Comparison of ENCODE assay signal across 16 cellular contexts in genomic region chr20:13991955-13992354, GRCh38. TPM values are rescaled to one million over a fixed set of nuclear protein-coding genes. Genes with fewer than 3 reads are reported as not detected.
"Had no signal": no experiment of that assay in that cellular context is flagged by ENCODE, and none has a peak within 500 bp of the region (broad histone marks: within the 10 kb centered on the region; RNA-seq: fewer than 3 reads in every experiment).

No MANE protein-coding gene starts in this region.

RNA-seq across cellular contexts. Expression of gene SEL1L2, which starts 1.5 kb away (rescaled TPM):
- total RNA-seq: chondrocyte, colonic mucosa, dermis blood vessel endothelial cell, dermis microvascular lymphatic vessel endothelial cell, endodermal cell, endothelial cell of umbilical vein, epithelial cell of proximal tubule, esophagus mucosa, esophagus muscularis mucosa, esophagus squamous epithelium, fibroblast of lung, fibroblast of villous mesenchyme, foreskin keratinocyte, gastroesophageal sphincter, glomerular endothelial cell had no signal
- polyA plus RNA-seq: endothelial cell of umbilical vein, esophagus, fibroblast of lung, foreskin keratinocyte had no signal
